ENCODE assay signal across 1 cellular context in the genomic region with DNA sequence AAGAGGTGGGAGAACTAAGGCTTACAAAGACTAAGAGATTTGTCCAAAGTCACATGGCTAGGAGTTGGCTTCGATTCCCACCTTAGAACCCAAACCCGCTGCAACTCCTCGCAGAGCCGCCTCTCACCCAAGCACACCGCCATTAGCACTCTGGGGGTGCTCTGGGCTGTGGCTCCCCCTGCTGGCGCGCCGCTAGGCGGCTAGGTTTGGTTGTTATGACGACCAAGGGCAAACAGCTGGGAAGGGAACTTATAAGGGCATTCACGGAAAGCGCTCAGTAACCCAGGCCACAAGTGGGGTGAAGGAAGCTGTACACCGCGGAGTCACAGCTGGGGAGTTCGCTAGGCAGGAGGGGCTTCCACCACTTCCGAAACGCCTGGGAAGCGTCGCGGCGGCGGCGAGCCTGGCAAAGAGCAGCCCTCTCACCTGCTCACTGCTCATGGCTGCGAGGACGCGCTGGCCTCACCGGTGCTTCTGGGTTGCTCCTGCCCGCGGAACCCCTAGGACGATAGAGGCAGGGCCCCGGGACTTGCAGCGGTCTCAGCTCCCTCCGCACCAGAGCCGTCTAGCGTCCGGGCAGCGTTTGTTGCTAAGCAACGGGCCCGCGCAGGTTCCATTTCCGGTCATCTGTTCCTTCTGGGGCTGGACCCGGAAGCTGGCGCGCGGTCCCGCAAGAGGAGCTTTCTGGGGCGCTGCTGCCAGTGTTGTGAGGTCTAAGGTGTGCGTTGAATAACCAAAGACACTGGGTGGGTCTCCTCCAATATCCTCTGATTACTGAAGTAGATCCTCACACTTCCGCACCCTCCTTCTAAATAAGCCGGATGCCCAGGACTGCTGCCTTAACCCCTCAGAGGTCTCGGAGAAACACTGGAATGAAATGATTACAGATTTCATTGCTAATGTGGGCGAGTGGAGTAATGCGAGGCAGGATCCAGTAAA.
TF ChIP-seq lines count a peak whose summit lies in the region.

A gene (minus strand): TSS at position 567 of the 939 bp plus-strand sequence. CDS start 126 bp downstream, at position 441.

TF ChIP-seq in HepG2, 621 proteins besides CTCF, POLR2A, EP300 and RAD21 (continued from another document and continues in another):
- TF ChIP-seq GABPB1 (CRISPR knock-in tag; IDR thresholded peaks at IDR 0.05) (peak; percentile 98), MATR3 (CRISPR knock-in tag; IDR thresholded peaks at IDR 0.05) (no peak), MED8 (CRISPR knock-in tag; IDR thresholded peaks at IDR 0.05; ENCODE audit: insufficient replicate concordance) (no peak), ZNF607 (CRISPR knock-in tag; IDR thresholded peaks at IDR 0.05; ENCODE audit: borderline replicate concordance) (0 out of 2 replicates have a peak, but pooled peaks have one; percentile 16), ZNF101 (CRISPR knock-in tag; IDR thresholded peaks at IDR 0.05; ENCODE audit: borderline replicate concordance, low read depth) (no peak), ZNF605 (CRISPR knock-in tag; IDR thresholded peaks at IDR 0.05) (peak; percentile 94), ZNF337 (CRISPR knock-in tag; IDR thresholded peaks at IDR 0.05; ENCODE audit: borderline replicate concordance, low read depth) (peak; percentile 49; the same call in 1 of the 2 replicates), ZKSCAN8 (CRISPR knock-in tag; IDR thresholded peaks at IDR 0.05; ENCODE audit: borderline replicate concordance) (peak; percentile 47; the same call in 1 of the 2 replicates), AGO1 (IDR thresholded peaks at IDR 0.05; ENCODE audit: low read depth, low read length, poor library complexity, severe bottlenecking) (peak; percentile 64), GLI4 (CRISPR knock-in tag; IDR thresholded peaks at IDR 0.05; ENCODE audit: borderline replicate concordance) (peak; percentile 25; the same call in 1 of the 2 replicates), SIX4 (CRISPR knock-in tag; IDR thresholded peaks at IDR 0.05) (no peak), SOX5 (CRISPR knock-in tag; IDR thresholded peaks at IDR 0.05; ENCODE audit: borderline replicate concordance) (no peak), FLYWCH1 (CRISPR knock-in tag; IDR thresholded peaks at IDR 0.05) (no peak), ARNTL (CRISPR knock-in tag; IDR thresholded peaks at IDR 0.05) (no peak), MTA1 (CRISPR knock-in tag; IDR thresholded peaks at IDR 0.05; ENCODE audit: borderline replicate concordance) (peak; percentile 84; the same call in 1 of the 2 replicates), NCOR1 (IDR thresholded peaks at IDR 0.05; ENCODE audit: borderline replicate concordance, low read length) (no peak), ZNF724P (CRISPR knock-in tag; IDR thresholded peaks at IDR 0.05; ENCODE audit: borderline replicate concordance) (peak; percentile 36; the same call in 1 of the 2 replicates), ZNF138 (CRISPR knock-in tag; IDR thresholded peaks at IDR 0.05; ENCODE audit: low read depth) (no peak), ZNF563 (CRISPR knock-in tag; IDR thresholded peaks at IDR 0.05) (peak; percentile 80; the same call in 1 of the 2 replicates), NFE2L1 (CRISPR knock-in tag; IDR thresholded peaks at IDR 0.05; ENCODE audit: borderline replicate concordance) (no peak), ZSCAN29 (CRISPR knock-in tag; conservative IDR thresholded peaks at IDR 0.05) (no peak), CREB1 (IDR thresholded peaks at IDR 0.05) (no peak), CREB1 (CRISPR knock-in tag; IDR thresholded peaks at IDR 0.05) (no peak), ERF (CRISPR knock-in tag; IDR thresholded peaks at IDR 0.05) (peak; percentile 71), ZNF329 (CRISPR knock-in tag; IDR thresholded peaks at IDR 0.05; ENCODE audit: low read depth) (peak; percentile 77), TAF15 (IDR thresholded peaks at IDR 0.05; ENCODE audit: low read depth, low read length, poor library complexity, severe bottlenecking) (no peak), RBFOX2 (IDR thresholded peaks at IDR 0.05; ENCODE audit: low read depth, low read length) (peak; percentile 65), FOSL1 (CRISPR knock-in tag; IDR thresholded peaks at IDR 0.05; ENCODE audit: borderline replicate concordance) (no peak), ATAD3A (CRISPR knock-in tag; IDR thresholded peaks at IDR 0.05) (no peak), ZFP37 (CRISPR knock-in tag; IDR thresholded peaks at IDR 0.05; ENCODE audit: borderline replicate concordance) (no peak), ZNF776 (CRISPR knock-in tag; IDR thresholded peaks at IDR 0.05) (no peak), POLR2AphosphoS2 (IDR thresholded peaks at IDR 0.05; ENCODE audit: low read depth, low read length) (no peak), ZNF749 (CRISPR knock-in tag; IDR thresholded peaks at IDR 0.05; ENCODE audit: borderline replicate concordance) (no peak)
- TF ChIP-seq, protein P1, sequence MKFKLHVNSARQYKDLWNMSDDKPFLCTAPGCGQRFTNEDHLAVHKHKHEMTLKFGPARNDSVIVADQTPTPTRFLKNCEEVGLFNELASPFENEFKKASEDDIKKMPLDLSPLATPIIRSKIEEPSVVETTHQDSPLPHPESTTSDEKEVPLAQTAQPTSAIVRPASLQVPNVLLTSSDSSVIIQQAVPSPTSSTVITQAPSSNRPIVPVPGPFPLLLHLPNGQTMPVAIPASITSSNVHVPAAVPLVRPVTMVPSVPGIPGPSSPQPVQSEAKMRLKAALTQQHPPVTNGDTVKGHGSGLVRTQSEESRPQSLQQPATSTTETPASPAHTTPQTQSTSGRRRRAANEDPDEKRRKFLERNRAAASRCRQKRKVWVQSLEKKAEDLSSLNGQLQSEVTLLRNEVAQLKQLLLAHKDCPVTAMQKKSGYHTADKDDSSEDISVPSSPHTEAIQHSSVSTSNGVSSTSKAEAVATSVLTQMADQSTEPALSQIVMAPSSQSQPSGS (CRISPR knock-in tag; IDR thresholded peaks at IDR 0.05), result peak; percentile 63; the same call in 1 of the 2 replicates
- TF ChIP-seq, protein P2, sequence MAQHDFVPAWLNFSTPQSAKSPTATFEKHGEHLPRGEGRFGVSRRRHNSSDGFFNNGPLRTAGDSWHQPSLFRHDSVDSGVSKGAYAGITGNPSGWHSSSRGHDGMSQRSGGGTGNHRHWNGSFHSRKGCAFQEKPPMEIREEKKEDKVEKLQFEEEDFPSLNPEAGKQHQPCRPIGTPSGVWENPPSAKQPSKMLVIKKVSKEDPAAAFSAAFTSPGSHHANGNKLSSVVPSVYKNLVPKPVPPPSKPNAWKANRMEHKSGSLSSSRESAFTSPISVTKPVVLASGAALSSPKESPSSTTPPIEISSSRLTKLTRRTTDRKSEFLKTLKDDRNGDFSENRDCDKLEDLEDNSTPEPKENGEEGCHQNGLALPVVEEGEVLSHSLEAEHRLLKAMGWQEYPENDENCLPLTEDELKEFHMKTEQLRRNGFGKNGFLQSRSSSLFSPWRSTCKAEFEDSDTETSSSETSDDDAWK (CRISPR knock-in tag; IDR thresholded peaks at IDR 0.05), result no peak
- TF ChIP-seq, protein P3, sequence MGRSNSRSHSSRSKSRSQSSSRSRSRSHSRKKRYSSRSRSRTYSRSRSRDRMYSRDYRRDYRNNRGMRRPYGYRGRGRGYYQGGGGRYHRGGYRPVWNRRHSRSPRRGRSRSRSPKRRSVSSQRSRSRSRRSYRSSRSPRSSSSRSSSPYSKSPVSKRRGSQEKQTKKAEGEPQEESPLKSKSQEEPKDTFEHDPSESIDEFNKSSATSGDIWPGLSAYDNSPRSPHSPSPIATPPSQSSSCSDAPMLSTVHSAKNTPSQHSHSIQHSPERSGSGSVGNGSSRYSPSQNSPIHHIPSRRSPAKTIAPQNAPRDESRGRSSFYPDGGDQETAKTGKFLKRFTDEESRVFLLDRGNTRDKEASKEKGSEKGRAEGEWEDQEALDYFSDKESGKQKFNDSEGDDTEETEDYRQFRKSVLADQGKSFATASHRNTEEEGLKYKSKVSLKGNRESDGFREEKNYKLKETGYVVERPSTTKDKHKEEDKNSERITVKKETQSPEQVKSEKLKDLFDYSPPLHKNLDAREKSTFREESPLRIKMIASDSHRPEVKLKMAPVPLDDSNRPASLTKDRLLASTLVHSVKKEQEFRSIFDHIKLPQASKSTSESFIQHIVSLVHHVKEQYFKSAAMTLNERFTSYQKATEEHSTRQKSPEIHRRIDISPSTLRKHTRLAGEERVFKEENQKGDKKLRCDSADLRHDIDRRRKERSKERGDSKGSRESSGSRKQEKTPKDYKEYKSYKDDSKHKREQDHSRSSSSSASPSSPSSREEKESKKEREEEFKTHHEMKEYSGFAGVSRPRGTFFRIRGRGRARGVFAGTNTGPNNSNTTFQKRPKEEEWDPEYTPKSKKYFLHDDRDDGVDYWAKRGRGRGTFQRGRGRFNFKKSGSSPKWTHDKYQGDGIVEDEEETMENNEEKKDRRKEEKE (IDR thresholded peaks at IDR 0.05), result no peak
- TF ChIP-seq, protein P4, sequence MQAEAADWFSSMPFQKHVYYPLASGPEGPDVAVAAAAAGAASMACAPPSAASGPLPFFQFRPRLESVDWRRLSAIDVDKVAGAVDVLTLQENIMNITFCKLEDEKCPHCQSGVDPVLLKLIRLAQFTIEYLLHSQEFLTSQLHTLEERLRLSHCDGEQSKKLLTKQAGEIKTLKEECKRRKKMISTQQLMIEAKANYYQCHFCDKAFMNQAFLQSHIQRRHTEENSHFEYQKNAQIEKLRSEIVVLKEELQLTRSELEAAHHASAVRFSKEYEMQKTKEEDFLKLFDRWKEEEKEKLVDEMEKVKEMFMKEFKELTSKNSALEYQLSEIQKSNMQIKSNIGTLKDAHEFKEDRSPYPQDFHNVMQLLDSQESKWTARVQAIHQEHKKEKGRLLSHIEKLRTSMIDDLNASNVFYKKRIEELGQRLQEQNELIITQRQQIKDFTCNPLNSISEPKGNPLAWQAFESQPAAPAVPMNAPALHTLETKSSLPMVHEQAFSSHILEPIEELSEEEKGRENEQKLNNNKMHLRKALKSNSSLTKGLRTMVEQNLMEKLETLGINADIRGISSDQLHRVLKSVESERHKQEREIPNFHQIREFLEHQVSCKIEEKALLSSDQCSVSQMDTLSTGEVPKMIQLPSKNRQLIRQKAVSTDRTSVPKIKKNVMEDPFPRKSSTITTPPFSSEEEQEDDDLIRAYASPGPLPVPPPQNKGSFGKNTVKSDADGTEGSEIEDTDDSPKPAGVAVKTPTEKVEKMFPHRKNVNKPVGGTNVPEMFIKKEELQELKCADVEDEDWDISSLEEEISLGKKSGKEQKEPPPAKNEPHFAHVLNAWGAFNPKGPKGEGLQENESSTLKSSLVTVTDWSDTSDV (CRISPR knock-in tag; IDR thresholded peaks at IDR 0.05), result peak; percentile 95
- TF ChIP-seq, protein P5, sequence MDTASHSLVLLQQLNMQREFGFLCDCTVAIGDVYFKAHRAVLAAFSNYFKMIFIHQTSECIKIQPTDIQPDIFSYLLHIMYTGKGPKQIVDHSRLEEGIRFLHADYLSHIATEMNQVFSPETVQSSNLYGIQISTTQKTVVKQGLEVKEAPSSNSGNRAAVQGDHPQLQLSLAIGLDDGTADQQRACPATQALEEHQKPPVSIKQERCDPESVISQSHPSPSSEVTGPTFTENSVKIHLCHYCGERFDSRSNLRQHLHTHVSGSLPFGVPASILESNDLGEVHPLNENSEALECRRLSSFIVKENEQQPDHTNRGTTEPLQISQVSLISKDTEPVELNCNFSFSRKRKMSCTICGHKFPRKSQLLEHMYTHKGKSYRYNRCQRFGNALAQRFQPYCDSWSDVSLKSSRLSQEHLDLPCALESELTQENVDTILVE (CRISPR knock-in tag; IDR thresholded peaks at IDR 0.05), result peak; percentile 65; the same call in 1 of the 2 replicates
- TF ChIP-seq, protein P6, sequence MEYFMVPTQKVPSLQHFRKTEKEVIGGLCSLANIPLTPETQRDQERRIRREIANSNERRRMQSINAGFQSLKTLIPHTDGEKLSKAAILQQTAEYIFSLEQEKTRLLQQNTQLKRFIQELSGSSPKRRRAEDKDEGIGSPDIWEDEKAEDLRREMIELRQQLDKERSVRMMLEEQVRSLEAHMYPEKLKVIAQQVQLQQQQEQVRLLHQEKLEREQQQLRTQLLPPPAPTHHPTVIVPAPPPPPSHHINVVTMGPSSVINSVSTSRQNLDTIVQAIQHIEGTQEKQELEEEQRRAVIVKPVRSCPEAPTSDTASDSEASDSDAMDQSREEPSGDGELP (IDR thresholded peaks at IDR 0.05; ENCODE audit: borderline replicate concordance, low read depth), result peak; percentile 75; the same call in 1 of the 2 replicates
- TF ChIP-seq, protein P7, sequence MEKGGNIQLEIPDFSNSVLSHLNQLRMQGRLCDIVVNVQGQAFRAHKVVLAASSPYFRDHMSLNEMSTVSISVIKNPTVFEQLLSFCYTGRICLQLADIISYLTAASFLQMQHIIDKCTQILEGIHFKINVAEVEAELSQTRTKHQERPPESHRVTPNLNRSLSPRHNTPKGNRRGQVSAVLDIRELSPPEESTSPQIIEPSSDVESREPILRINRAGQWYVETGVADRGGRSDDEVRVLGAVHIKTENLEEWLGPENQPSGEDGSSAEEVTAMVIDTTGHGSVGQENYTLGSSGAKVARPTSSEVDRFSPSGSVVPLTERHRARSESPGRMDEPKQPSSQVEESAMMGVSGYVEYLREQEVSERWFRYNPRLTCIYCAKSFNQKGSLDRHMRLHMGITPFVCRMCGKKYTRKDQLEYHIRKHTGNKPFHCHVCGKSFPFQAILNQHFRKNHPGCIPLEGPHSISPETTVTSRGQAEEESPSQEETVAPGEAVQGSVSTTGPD (CRISPR knock-in tag; IDR thresholded peaks at IDR 0.05), result no peak
- TF ChIP-seq, protein P8, sequence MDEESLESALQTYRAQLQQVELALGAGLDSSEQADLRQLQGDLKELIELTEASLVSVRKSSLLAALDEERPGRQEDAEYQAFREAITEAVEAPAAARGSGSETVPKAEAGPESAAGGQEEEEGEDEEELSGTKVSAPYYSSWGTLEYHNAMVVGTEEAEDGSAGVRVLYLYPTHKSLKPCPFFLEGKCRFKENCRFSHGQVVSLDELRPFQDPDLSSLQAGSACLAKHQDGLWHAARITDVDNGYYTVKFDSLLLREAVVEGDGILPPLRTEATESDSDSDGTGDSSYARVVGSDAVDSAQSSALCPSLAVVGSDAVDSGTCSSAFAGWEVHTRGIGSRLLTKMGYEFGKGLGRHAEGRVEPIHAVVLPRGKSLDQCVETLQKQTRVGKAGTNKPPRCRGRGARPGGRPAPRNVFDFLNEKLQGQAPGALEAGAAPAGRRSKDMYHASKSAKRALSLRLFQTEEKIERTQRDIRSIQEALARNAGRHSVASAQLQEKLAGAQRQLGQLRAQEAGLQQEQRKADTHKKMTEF (CRISPR knock-in tag; IDR thresholded peaks at IDR 0.05), result peak; percentile 46; the same call in 1 of the 2 replicates
- TF ChIP-seq, protein P9, sequence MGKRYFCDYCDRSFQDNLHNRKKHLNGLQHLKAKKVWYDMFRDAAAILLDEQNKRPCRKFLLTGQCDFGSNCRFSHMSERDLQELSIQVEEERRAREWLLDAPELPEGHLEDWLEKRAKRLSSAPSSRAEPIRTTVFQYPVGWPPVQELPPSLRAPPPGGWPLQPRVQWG (CRISPR knock-in tag; IDR thresholded peaks at IDR 0.05; ENCODE audit: borderline replicate concordance, low read depth), result no peak
- TF ChIP-seq, protein P10, sequence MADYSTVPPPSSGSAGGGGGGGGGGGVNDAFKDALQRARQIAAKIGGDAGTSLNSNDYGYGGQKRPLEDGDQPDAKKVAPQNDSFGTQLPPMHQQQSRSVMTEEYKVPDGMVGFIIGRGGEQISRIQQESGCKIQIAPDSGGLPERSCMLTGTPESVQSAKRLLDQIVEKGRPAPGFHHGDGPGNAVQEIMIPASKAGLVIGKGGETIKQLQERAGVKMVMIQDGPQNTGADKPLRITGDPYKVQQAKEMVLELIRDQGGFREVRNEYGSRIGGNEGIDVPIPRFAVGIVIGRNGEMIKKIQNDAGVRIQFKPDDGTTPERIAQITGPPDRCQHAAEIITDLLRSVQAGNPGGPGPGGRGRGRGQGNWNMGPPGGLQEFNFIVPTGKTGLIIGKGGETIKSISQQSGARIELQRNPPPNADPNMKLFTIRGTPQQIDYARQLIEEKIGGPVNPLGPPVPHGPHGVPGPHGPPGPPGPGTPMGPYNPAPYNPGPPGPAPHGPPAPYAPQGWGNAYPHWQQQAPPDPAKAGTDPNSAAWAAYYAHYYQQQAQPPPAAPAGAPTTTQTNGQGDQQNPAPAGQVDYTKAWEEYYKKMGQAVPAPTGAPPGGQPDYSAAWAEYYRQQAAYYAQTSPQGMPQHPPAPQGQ (CRISPR knock-in tag; IDR thresholded peaks at IDR 0.05; ENCODE audit: borderline replicate concordance), result no peak
